Comparison of ENCODE assay signal across 32 cellular contexts in genomic region chr18:31209041-31209440, GRCh38. TPM values are rescaled to one million over a fixed set of nuclear protein-coding genes. Genes with fewer than 3 reads are reported as not detected.
"Had no signal": no experiment of that assay in that cellular context is flagged by ENCODE, and none has a peak within 500 bp of the region (broad histone marks: within the 10 kb centered on the region; RNA-seq: fewer than 3 reads in every experiment).

No MANE protein-coding gene starts in this region.

- H3K27ac Mint-ChIP-seq: activated B cell treated with CpG ODN at 0.5 μM for 24 hours; activated CD4-positive, alpha-beta memory T cell treated with anti-CD3 and anti-CD28 coated beads, Interleukin-2, amount 10 ng/mL, durations not matched to agents 7 days and 5 days; activated naive CD8-positive, alpha-beta T cell treated with anti-CD3 and anti-CD28 coated beads, Interleukin-2, amount 10 ng/mL, durations not matched to agents 7 days and 5 days; activated T-cell treated with anti-CD3 and anti-CD28 coated beads, Interleukin-2, amount 50 U/mL, for 72 hours; activated T-helper 2 cell treated with anti-CD3 and anti-CD28 coated beads, Interferon-gamma antibody, Interleukin-2, Interleukin-4, amounts not matched to agents 10 μg/mL and 5 μg/mL and 100 μg/mL, durations not matched to agents 14 hours and 24 hours and 36 hours; T-cell had no signal

- H3K4me1 Mint-ChIP-seq: activated B cell treated with CpG ODN at 0.5 μM for 24 hours; activated CD4-positive, alpha-beta memory T cell treated with anti-CD3 and anti-CD28 coated beads, Interleukin-2, amount 10 ng/mL, durations not matched to agents 7 days and 5 days; activated naive CD8-positive, alpha-beta T cell treated with anti-CD3 and anti-CD28 coated beads, Interleukin-2, amount 10 ng/mL, durations not matched to agents 7 days and 5 days had no signal

- H3K36me3 ChIP-seq: adrenal gland had no signal

- H3K4me3 ChIP-seq: adrenal gland, SK-N-MC had no signal

- H3K4me3 Mint-ChIP-seq: activated B cell treated with CpG ODN at 0.5 μM for 24 hours; activated CD4-positive, alpha-beta memory T cell treated with anti-CD3 and anti-CD28 coated beads, Interleukin-2, amount 10 ng/mL, durations not matched to agents 7 days and 5 days; activated naive CD8-positive, alpha-beta T cell treated with anti-CD3 and anti-CD28 coated beads, Interleukin-2, amount 10 ng/mL, durations not matched to agents 7 days and 5 days; activated T-cell treated with anti-CD3 and anti-CD28 coated beads, Interleukin-2, amount 50 U/mL, for 72 hours; T-cell had no signal

- H3K9me3 Mint-ChIP-seq: activated CD4-positive, alpha-beta memory T cell treated with anti-CD3 and anti-CD28 coated beads, Interleukin-2, amount 10 ng/mL, durations not matched to agents 7 days and 5 days; activated naive CD8-positive, alpha-beta T cell treated with anti-CD3 and anti-CD28 coated beads, Interleukin-2, amount 10 ng/mL, durations not matched to agents 7 days and 5 days had no signal

- H3K9me3 ChIP-seq: adrenal gland had no signal

- ATAC-seq: activated T-cell treated with anti-CD3 and anti-CD28 coated beads, Interleukin-2, amount 50 U/mL, for 72 hours; Panc1; Right ventricle myocardium inferior; T-cell had no signal

- H3K36me3 Mint-ChIP-seq: activated naive CD8-positive, alpha-beta T cell treated with anti-CD3 and anti-CD28 coated beads, Interleukin-2, amount 10 ng/mL, durations not matched to agents 7 days and 5 days; T-cell had no signal

- DNase-seq: activated B cell treated with CpG ODN at 0.5 μM for 24 hours; activated CD4-positive, alpha-beta memory T cell treated with anti-CD3 and anti-CD28 coated beads, Interleukin-2, amount 10 ng/mL, durations not matched to agents 7 days and 5 days; activated CD4-positive, alpha-beta T cell treated with anti-CD3 and anti-CD28 coated beads for 1 hour; activated CD4-positive, alpha-beta T cell treated with anti-CD3 and anti-CD28 coated beads, Interleukin-2, amount 50 U/mL, for 1 hour; activated CD8-positive, alpha-beta memory T cell treated with anti-CD3 and anti-CD28 coated beads, Interleukin-2, amount 50 U/mL, for 4 hours; activated gamma-delta T cell treated with Interleukin-2 at 50 U/mL for 16 hours; activated naive CD4-positive, alpha-beta T cell treated with anti-CD3 and anti-CD28 coated beads, Interleukin-2, amount 50 U/mL, for 16 hours; activated naive CD8-positive, alpha-beta T cell treated with anti-CD3 and anti-CD28 coated beads, Interleukin-2, amount 10 ng/mL, durations not matched to agents 7 days and 5 days; activated T-cell treated with anti-CD3 and anti-CD28 coated beads, Interleukin-2, amount 50 U/mL, for 72 hours; adrenal gland; anterior cingulate cortex; IMR-90; KBM-7; NCI-H1092 treated with DMSO at 0.1 percent for 48 hours; NCI-H1417 treated with DMSO at 0.1 percent for 48 hours; NCI-H1694; NCI-H2029 treated with DMSO at 0.1 percent for 48 hours; NCI-H345; NCI-H510A; NCI-H526 treated with DMSO at 0.1 percent for 48 hours; NCI-H82; RPMI8226; T-cell; T-helper 2 cell; T1000 had no signal

- H3K27ac ChIP-seq: adrenal gland, SK-N-MC had no signal

- H3K27me3 Mint-ChIP-seq: activated B cell treated with CpG ODN at 0.5 μM for 24 hours; activated CD4-positive, alpha-beta memory T cell treated with anti-CD3 and anti-CD28 coated beads, Interleukin-2, amount 10 ng/mL, durations not matched to agents 7 days and 5 days; activated naive CD8-positive, alpha-beta T cell treated with anti-CD3 and anti-CD28 coated beads, Interleukin-2, amount 10 ng/mL, durations not matched to agents 7 days and 5 days had no signal

- H3K27me3 ChIP-seq: adrenal gland had no signal

- H3K4me1 ChIP-seq: adrenal gland had no signal

RNA-seq across cellular contexts. Expression of gene DSC1, which starts 46.4 kb away (rescaled TPM):
- total RNA-seq: activated B cell treated with CpG ODN at 0.5 μM for 24 hours; activated CD4-positive, alpha-beta memory T cell treated with anti-CD3 and anti-CD28 coated beads, Interleukin-2, amount 10 ng/mL, durations not matched to agents 7 days and 5 days; activated T-helper 2 cell treated with anti-CD3 and anti-CD28 coated beads, Interferon-gamma antibody, Interleukin-2, Interleukin-4, amounts not matched to agents 10 μg/mL and 5 μg/mL and 100 μg/mL, durations not matched to agents 14 hours and 24 hours and 36 hours; adrenal gland; IMR-90; LHCN-M2; M059J; OCI-LY7 had no signal
